Comparison of ENCODE assay signal across 20 cellular contexts in genomic region chr1:179923044-179923443, GRCh38.
"Had no signal": no experiment of that assay in that cellular context is flagged by ENCODE, and none has a peak within 500 bp of the region (broad histone marks: within the 10 kb centered on the region; RNA-seq: fewer than 3 reads in every experiment).

No MANE protein-coding gene starts in this region.

- H2AFZ ChIP-seq: neural progenitor cell had no signal

- H3K9me3 ChIP-seq: adrenal gland, breast epithelium, gastroesophageal sphincter, heart right ventricle, left ventricle myocardium inferior, prostate gland, right atrium auricular region had no signal

- ATAC-seq: activated naive CD4-positive, alpha-beta T cell treated with anti-CD3 and anti-CD28 coated beads, Interleukin-2, amount 50 U/mL, for 72 hours; esophagus mucosa; gastroesophageal sphincter; heart right ventricle; stimulated activated naive CD8-positive, alpha-beta T cell treated with anti-CD3 and anti-CD28 coated beads, Interleukin-15, amount 100 ng/mL, for 72 hours had no signal

- H3K4me1 ChIP-seq: breast epithelium, gastroesophageal sphincter, prostate gland, right atrium auricular region had no signal

- H3K27ac ChIP-seq: adrenal gland, breast epithelium, gastroesophageal sphincter, heart right ventricle, left ventricle myocardium inferior, prostate gland, right atrium auricular region had no signal

- H3K4me2 ChIP-seq: neural progenitor cell had no signal

- H3K4me3 ChIP-seq: adrenal gland, breast epithelium, gastroesophageal sphincter, heart right ventricle, left ventricle myocardium inferior, neural progenitor cell, prostate gland, right atrium auricular region had no signal

- DNase-seq: activated CD4-positive, CD25-positive, alpha-beta regulatory T cell treated with anti-CD3 and anti-CD28 coated beads, Interleukin-2, amount 50 U/mL, for 72 hours; activated CD8-positive, alpha-beta memory T cell treated with anti-CD3 and anti-CD28 coated beads for 24 hours; activated CD8-positive, alpha-beta memory T cell treated with anti-CD3 and anti-CD28 coated beads, Interleukin-2, amount 50 U/mL, for 48 hours; activated gamma-delta T cell treated with Interleukin-2 at 50 U/mL for 16 hours; adrenal gland; cortex of kidney; effector CD4-positive, alpha-beta T cell; heart right ventricle; left ventricle myocardium inferior; mammary epithelial cell; midbrain; stimulated activated naive CD8-positive, alpha-beta T cell treated with anti-CD3 and anti-CD28 coated beads, Interleukin-15, amount 100 ng/mL, for 72 hours; trophoblast cell had no signal

- H3K9ac ChIP-seq: neural progenitor cell had no signal

- H3K27me3 ChIP-seq: adrenal gland, breast epithelium, gastroesophageal sphincter, heart right ventricle, neural progenitor cell, right atrium auricular region had no signal

- H3K36me3 ChIP-seq: prostate gland had no signal
